6 cellular contexts compared by ENCODE assay signal in genomic region chr1:19289244-19289643, GRCh38. TPM values are rescaled to one million over a fixed set of nuclear protein-coding genes. Genes with fewer than 3 reads are reported as not detected.
DNase-seq lines count a peak whose midpoint lies in the region; ATAC-seq, FAIRE-seq and TF ChIP-seq lines count a peak whose summit lies in the region.

No MANE protein-coding gene starts in this region.

- H3K4me1 ChIP-seq in Peyer's patch (peaks cover 0 to 5% (median 0%) of the 10 kb centered on the region in 4 donors), endothelial cell of umbilical vein (ENCODE audit: control insufficient read depth, extremely low read depth, insufficient read depth, low read length) (peaks cover 5% of the 10 kb centered on the region), prostate gland (replicated peaks) (no peaks in the 10 kb centered on the region)

- FAIRE-seq in endothelial cell of umbilical vein (lab: Jason Lieb, UNC) = no peak

- peak overlapping the region; percentile 86 for H3K4me2 ChIP-seq in endothelial cell of umbilical vein (ENCODE audit: insufficient read depth, low read length)

- H3K4me3 ChIP-seq in Peyer's patch (peak overlapping the region; percentile 26 to 69 (median 46)), endothelial cell of umbilical vein (replicated peaks in 1 of 3; ENCODE audit: insufficient read depth in 1 of 3, low read depth in 1 of 3, low read length in 3 of 3) (peak overlapping the region in 1 of 3 experiments; percentile 54), prostate gland (peak overlapping the region; percentile 25 to 37)

- TF ChIP-seq POLR2A in Peyer's patch (IDR thresholded peaks at IDR 0.05) (no peak), endothelial cell of umbilical vein (IDR thresholded peaks at IDR 0.05; ENCODE audit: low read depth, low read length) (no peak), prostate gland (IDR thresholded peaks at IDR 0.05) (no peak)

- in situ Hi-C loops in ACHN (cut with HindIII; ENCODE audit: low pct_ligation_motif_present, low pct_unique_long_range_greater_than_20kb, low sequenced_read_pairs) = no loop called here

- TF ChIP-seq CTCF in Peyer's patch (IDR thresholded peaks at IDR 0.05) = no peak
- TF ChIP-seq CTCF in endothelial cell of umbilical vein (IDR thresholded peaks at IDR 0.05; ENCODE audit: extremely low read depth in 1 of 2, insufficient read depth in 1 of 2, low read depth in 1 of 2, low read length in 2 of 2) = no peak
- no peak for TF ChIP-seq CTCF in prostate gland (IDR thresholded peaks at IDR 0.05)

- H3K27ac ChIP-seq in Peyer's patch (peak overlapping the region in 3 of 4 donors; percentile 68 to 87 (median 83)), endothelial cell of umbilical vein (ENCODE audit: insufficient read depth, low read depth, low read length) (no peak overlapping the region), prostate gland (no peak overlapping the region)

- H3K9me1 ChIP-seq in endothelial cell of umbilical vein (replicated peaks; ENCODE audit: control insufficient read depth, extremely low read depth, insufficient read depth, low read length) = no peaks in the 10 kb centered on the region

- intact Hi-C loops in endothelial cell of umbilical vein (cut with micrococcal nuclease) = no loop called here
- intact Hi-C loops in prostate gland (cut with DNase I) = no loop called here

- no peak for DNase-seq in Peyer's patch
- DNase-seq in endothelial cell of umbilical vein (ENCODE audit: low read depth, low spot score) = no peak
- no peak for DNase-seq in prostate gland (ENCODE audit: low spot score)
- no peak for DNase-seq in T1000 (lab: John Stamatoyannopoulos, UW)
- no peak for DNase-seq in ACHN

- H3K36me3 ChIP-seq in Peyer's patch (peaks cover 0 to 9% (median 0%) of the 10 kb centered on the region in 3 donors), endothelial cell of umbilical vein (ENCODE audit: control insufficient read depth in 2 of 2, extremely low read depth in 1 of 2, insufficient read depth in 2 of 2, low read length in 2 of 2) (no peaks in the 10 kb centered on the region), prostate gland (no peaks in the 10 kb centered on the region)

- H3K27me3 ChIP-seq in Peyer's patch (no peaks in the 10 kb centered on the region), endothelial cell of umbilical vein (ENCODE audit: control insufficient read depth in 2 of 2, insufficient read depth in 2 of 2, low read length in 2 of 2) (no peaks in the 10 kb centered on the region), prostate gland (replicated peaks; ENCODE audit: insufficient read depth) (no peaks in the 10 kb centered on the region)

- peak overlapping the region; percentile 99 for H2AFZ ChIP-seq in endothelial cell of umbilical vein (ENCODE audit: low read depth, low read length)

- H4K20me1 ChIP-seq in endothelial cell of umbilical vein (replicated peaks; ENCODE audit: control insufficient read depth, extremely low read depth, insufficient read depth, low read length) = no peaks in the 10 kb centered on the region

- no peak overlapping the region for H3K9ac ChIP-seq in endothelial cell of umbilical vein (replicated peaks; ENCODE audit: extremely low read depth, insufficient read depth, low read length)

- BruUV-seq in endothelial cell of umbilical vein (replicated peaks; lab: Mats Ljungman, UMichigan) = no TSS peak

- dilution Hi-C loops in endothelial cell of umbilical vein (cut with MboI; ENCODE audit: extremely low pct_ligation_motif_present, low sequenced_read_pairs) = no loop called here

- no peaks in the 10 kb centered on the region for H3K79me2 ChIP-seq in endothelial cell of umbilical vein (ENCODE audit: control insufficient read depth, insufficient read depth, low read length)

- CTCF ChIA-PET in endothelial cell of umbilical vein (lab: Charles Lee) = no interaction called here

- H3K9me3 ChIP-seq in Peyer's patch (peaks cover 0 to 7% (median under 1%) of the 10 kb centered on the region in 4 donors), endothelial cell of umbilical vein (replicated peaks; ENCODE audit: control insufficient read depth, insufficient read depth, low read length) (no peaks in the 10 kb centered on the region), prostate gland (no peaks in the 10 kb centered on the region)

- POLR2A ChIA-PET in endothelial cell of umbilical vein (lab: Charles Lee) = no interaction called here

- no peak for ATAC-seq in HG03571 (IDR thresholded peaks at IDR 0.05; ENCODE audit: unreplicated experiment)

- WGBS in prostate gland = 41% methylated on average over 2 of the region's 2 CpGs

TF ChIP-seq in endothelial cell of umbilical vein, 7 proteins besides CTCF, POLR2A, EP300 and RAD21:
- TF ChIP-seq GATA2 (IDR thresholded peaks at IDR 0.05; ENCODE audit: insufficient read depth, insufficient read length, low read depth, low read length) (no peak), MAX (IDR thresholded peaks at IDR 0.05; ENCODE audit: insufficient read depth, insufficient read length) (no peak), FOS (IDR thresholded peaks at IDR 0.05; ENCODE audit: borderline replicate concordance, insufficient read depth, low read length) (no peak), JUN (IDR thresholded peaks at IDR 0.05; ENCODE audit: borderline replicate concordance, insufficient read depth, insufficient read length, low read depth) (no peak), MYC (IDR thresholded peaks at IDR 0.05; ENCODE audit: low read depth, low read length) (no peak), POLR2AphosphoS5 (IDR thresholded peaks at IDR 0.05; ENCODE audit: insufficient read depth, low read depth, low read length) (no peak), EZH2 (IDR thresholded peaks at IDR 0.05; ENCODE audit: borderline replicate concordance, low read depth, low read length, severe bottlenecking) (no peak)

RNA-seq across cellular contexts. Expression of gene AKR7A3, which starts 0.7 kb away (rescaled TPM):
- total RNA-seq in Peyer's patch (100 to 1,000 TPM in 3 of 4 donors, 10 to 100 TPM in 1; 60.2 to 574 (median 416) TPM), endothelial cell of umbilical vein (0.49 and 0.85 TPM in 2 replicates), prostate gland (1 to 10 TPM; 2.6 to 6.7 TPM)
- 0.50 and 0.51 TPM in 2 replicates for polyA plus RNA-seq in endothelial cell of umbilical vein
- 0.17 TPM in 2 replicates for polyA plus RNA-seq in endothelial cell of umbilical vein (2011; cell fraction: cytosol; rRNA removed)
- 1.6 and 2.2 TPM in 2 replicates for polyA plus RNA-seq in endothelial cell of umbilical vein (2011; cell fraction: nucleus; rRNA removed)
- polyA plus RNA-seq in endothelial cell of umbilical vein (2012) = 0.09 and 0.15 TPM in 2 replicates
- 0.38 and 0.56 TPM in 2 replicates for polyA minus RNA-seq in endothelial cell of umbilical vein
- polyA minus RNA-seq in endothelial cell of umbilical vein (2011; cell fraction: cytosol; rRNA and poly(A)+ RNA removed) = not detected
- 1.0 and 1.2 TPM in 2 replicates for polyA minus RNA-seq in endothelial cell of umbilical vein (2011; cell fraction: nucleus; rRNA and poly(A)+ RNA removed)

RNA-seq across cellular contexts. Expression of gene AKR7A2, which starts 22.7 kb away (rescaled TPM):
- total RNA-seq in Peyer's patch (100 to 1,000 TPM in 3 of 4 donors, 10 to 100 TPM in 1; 56.1 to 168 (median 137) TPM), endothelial cell of umbilical vein (45.2 and 48.0 TPM in 2 replicates), prostate gland (100 to 1,000 TPM; 153 to 172 TPM)
- polyA plus RNA-seq in endothelial cell of umbilical vein = 69.9 and 70.7 TPM in 2 replicates
- polyA plus RNA-seq in endothelial cell of umbilical vein (2011; cell fraction: cytosol; rRNA removed) = 41.8 and 47.3 TPM in 2 replicates
- polyA plus RNA-seq in endothelial cell of umbilical vein (2011; cell fraction: nucleus; rRNA removed) = 17.2 and 23.4 TPM in 2 replicates
- 39.8 and 41.1 TPM in 2 replicates for polyA plus RNA-seq in endothelial cell of umbilical vein (2012)
- 25.8 and 29.4 TPM in 2 replicates for polyA minus RNA-seq in endothelial cell of umbilical vein
- 40.7 TPM for polyA minus RNA-seq in endothelial cell of umbilical vein (2011; cell fraction: cytosol; rRNA and poly(A)+ RNA removed)
- polyA minus RNA-seq in endothelial cell of umbilical vein (2011; cell fraction: nucleus; rRNA and poly(A)+ RNA removed) = 10.5 and 13.2 TPM in 2 replicates

RNA-seq across cellular contexts. Expression of gene SLC66A1, which starts 22.9 kb away (rescaled TPM):
- 10 to 100 TPM; 19.0 to 76.8 (median 45.0) TPM for total RNA-seq in Peyer's patch
- 15.3 and 17.6 TPM in 2 replicates for total RNA-seq in endothelial cell of umbilical vein
- polyA plus RNA-seq in endothelial cell of umbilical vein = 32.6 and 42.1 TPM in 2 replicates
- polyA plus RNA-seq in endothelial cell of umbilical vein (2011; cell fraction: cytosol; rRNA removed) = 16.2 and 21.9 TPM in 2 replicates
- 21.5 and 21.8 TPM in 2 replicates for polyA plus RNA-seq in endothelial cell of umbilical vein (2011; cell fraction: nucleus; rRNA removed)
- polyA plus RNA-seq in endothelial cell of umbilical vein (2012) = 9.5 and 11.5 TPM in 2 replicates
- 16.0 and 24.0 TPM in 2 replicates for polyA minus RNA-seq in endothelial cell of umbilical vein
- 9.8 TPM for polyA minus RNA-seq in endothelial cell of umbilical vein (2011; cell fraction: cytosol; rRNA and poly(A)+ RNA removed)
- 9.7 and 11.7 TPM in 2 replicates for polyA minus RNA-seq in endothelial cell of umbilical vein (2011; cell fraction: nucleus; rRNA and poly(A)+ RNA removed)
- 10 to 100 TPM; 24.4 to 49.6 TPM for total RNA-seq in prostate gland

RNA-seq across cellular contexts. Expression of gene MRTO4, which starts 37.6 kb away (rescaled TPM):
- total RNA-seq in Peyer's patch (10 to 100 TPM in 3 of 4 donors, 1 to 10 TPM in 1; 9.8 to 26.4 (median 12.1) TPM), endothelial cell of umbilical vein (47.7 and 49.4 TPM in 2 replicates), prostate gland (10 to 100 TPM; 20.5 to 21.9 TPM)
- 27.2 and 33.6 TPM in 2 replicates for polyA plus RNA-seq in endothelial cell of umbilical vein
- 48.3 and 59.0 TPM in 2 replicates for polyA plus RNA-seq in endothelial cell of umbilical vein (2011; cell fraction: cytosol; rRNA removed)
- polyA plus RNA-seq in endothelial cell of umbilical vein (2011; cell fraction: nucleus; rRNA removed) = 28.7 and 32.2 TPM in 2 replicates
- polyA plus RNA-seq in endothelial cell of umbilical vein (2012) = 29.9 and 42.7 TPM in 2 replicates
- polyA minus RNA-seq in endothelial cell of umbilical vein = 19.2 and 19.9 TPM in 2 replicates
- polyA minus RNA-seq in endothelial cell of umbilical vein (2011; cell fraction: cytosol; rRNA and poly(A)+ RNA removed) = 25.6 TPM
- 7.3 and 11.7 TPM in 2 replicates for polyA minus RNA-seq in endothelial cell of umbilical vein (2011; cell fraction: nucleus; rRNA and poly(A)+ RNA removed)

RNA-seq across cellular contexts. Expression of gene EMC1, which starts 37.9 kb away (rescaled TPM):
- 10 to 100 TPM; 28.0 to 71.0 (median 37.0) TPM for total RNA-seq in Peyer's patch
- total RNA-seq in endothelial cell of umbilical vein = 77.5 and 84.8 TPM in 2 replicates
- 164 and 169 TPM in 2 replicates for polyA plus RNA-seq in endothelial cell of umbilical vein
- 62.7 and 68.8 TPM in 2 replicates for polyA plus RNA-seq in endothelial cell of umbilical vein (2011; cell fraction: cytosol; rRNA removed)
- 113 and 123 TPM in 2 replicates for polyA plus RNA-seq in endothelial cell of umbilical vein (2011; cell fraction: nucleus; rRNA removed)
- 70.3 and 74.8 TPM in 2 replicates for polyA plus RNA-seq in endothelial cell of umbilical vein (2012)
- 76.4 and 90.0 TPM in 2 replicates for polyA minus RNA-seq in endothelial cell of umbilical vein
- 20.9 TPM for polyA minus RNA-seq in endothelial cell of umbilical vein (2011; cell fraction: cytosol; rRNA and poly(A)+ RNA removed)
- 38.8 and 47.7 TPM in 2 replicates for polyA minus RNA-seq in endothelial cell of umbilical vein (2011; cell fraction: nucleus; rRNA and poly(A)+ RNA removed)
- 10 to 100 TPM; 42.1 to 86.2 TPM for total RNA-seq in prostate gland

Comparison
In these comparisons a context has a peak if more than half of its experiments do, and no peak if none do; other contexts are left out.
1. H3K27ac ChIP-seq: peak in Peyer's patch (3 of 4); none in endothelial cell of umbilical vein (single experiment) and prostate gland (0 of 2).
2. RNA of gene AKR7A3, which starts 0.7 kb away (total RNA-seq): 60.2 to 574 TPM in Peyer's patch; 2.6 to 6.7 TPM in prostate gland and 0.49 to 0.85 TPM in endothelial cell of umbilical vein; every median in the first group is over 4 times any median in the second.